ENCODE assay signal across 17 cellular contexts in genomic region chr16:84883301-84883700, GRCh38.
A peak's percentile ranks its signal among the peaks of the same experiment; 100 is the strongest.
DNase-seq lines count a peak whose midpoint lies in the region; ATAC-seq and TF ChIP-seq lines count a peak whose summit lies in the region.
"Had no signal": no experiment of that assay in that cellular context is flagged by ENCODE, and none has a peak within 500 bp of the region (broad histone marks: within the 10 kb centered on the region; RNA-seq: fewer than 3 reads in every experiment).

No MANE protein-coding gene starts in this region.

- intact Hi-C loops in uterus (cut with DNase I; ENCODE audit: low total_unique reads) = no loop called here

- ATAC-seq in GM19023 (IDR thresholded peaks at IDR 0.05; ENCODE audit: unreplicated experiment) = no peak

- TF ChIP-seq CTCF in HFFc6 (IDR thresholded peaks at IDR 0.05) (no peak), fibroblast of mammary gland (conservative IDR thresholded peaks at IDR 0.05; ENCODE audit: control insufficient read depth, insufficient read depth, low read depth, low read length) (no peak), uterus (IDR thresholded peaks at IDR 0.05) (no peak)

- no peaks in the 10 kb centered on the region for H3K4me1 ChIP-seq in uterus

- H3K9me3 Mint-ChIP-seq in HFFc6 = no peaks in the 10 kb centered on the region; the same call in 1 of the 2 replicates
- H3K9me3 Mint-ChIP-seq: activated naive CD8-positive, alpha-beta T cell treated with anti-CD3 and anti-CD28 coated beads, Interleukin-2, amount 10 ng/mL, durations not matched to agents 7 days and 5 days had no signal

- no peaks in the 10 kb centered on the region for H3K36me3 ChIP-seq in uterus

- no peaks in the 10 kb centered on the region for H3K9me3 ChIP-seq in uterus

- DNase-seq in HFFc6 (no peak), fibroblast of mammary gland (ENCODE audit: low read depth) (peak; percentile 84), myocyte (ENCODE audit: low read depth) (peak; percentile 14), uterus (peak in 1 of 2 donors; percentile 57), NCI-H2081 (lab: John Stamatoyannopoulos, UW) (no peak), NCI-H2196 (lab: John Stamatoyannopoulos, UW; ENCODE audit: unreplicated experiment) (no peak)
- DNase-seq: activated CD4-positive, alpha-beta T cell treated with anti-CD3 and anti-CD28 coated beads, Interleukin-2, amount 50 U/mL, for 1 hour; activated naive CD8-positive, alpha-beta T cell treated with anti-CD3 and anti-CD28 coated beads, Interleukin-2, amount 10 ng/mL, durations not matched to agents 7 days and 5 days; activated T-cell treated with anti-CD3 and anti-CD28 coated beads, Interleukin-2, amount 50 U/mL, for 1 hour; CD4-positive, CD25-positive, alpha-beta regulatory T cell; glutamatergic neuron; NCI-H1694 treated with DMSO at 0.1 percent for 48 hours; NCI-H510A; retina; stimulated activated CD4-positive, alpha-beta T cell treated with anti-CD3 and anti-CD28 coated beads, Interleukin-4, amount 100 ng/mL, for 4 hours had no signal

- peak overlapping the region; percentile 48 to 55 for H3K27ac ChIP-seq in uterus
- H3K27ac ChIP-seq: SK-N-MC had no signal

- no peaks in the 10 kb centered on the region for H3K27me3 ChIP-seq in uterus

- peaks cover 53% of the 10 kb centered on the region for H3K4me1 Mint-ChIP-seq in HFFc6 (ENCODE audit: low read depth)
- H3K4me1 Mint-ChIP-seq: activated naive CD8-positive, alpha-beta T cell treated with anti-CD3 and anti-CD28 coated beads, Interleukin-2, amount 10 ng/mL, durations not matched to agents 7 days and 5 days had no signal

- no peak overlapping the region for H3K4me3 ChIP-seq in fibroblast of mammary gland (ENCODE audit: control insufficient read depth, low read depth, low read length)
- H3K4me3 ChIP-seq in uterus = no peak overlapping the region
- H3K4me3 ChIP-seq: SK-N-MC had no signal

- no peak overlapping the region for H3K4me3 Mint-ChIP-seq in HFFc6
- H3K4me3 Mint-ChIP-seq: activated naive CD8-positive, alpha-beta T cell treated with anti-CD3 and anti-CD28 coated beads, Interleukin-2, amount 10 ng/mL, durations not matched to agents 7 days and 5 days; CD4-positive, CD25-positive, alpha-beta regulatory T cell had no signal

- peaks cover 23% of the 10 kb centered on the region for H3K36me3 Mint-ChIP-seq in HFFc6 (ENCODE audit: low read depth)
- H3K36me3 Mint-ChIP-seq: activated naive CD8-positive, alpha-beta T cell treated with anti-CD3 and anti-CD28 coated beads, Interleukin-2, amount 10 ng/mL, durations not matched to agents 7 days and 5 days; CD4-positive, CD25-positive, alpha-beta regulatory T cell had no signal

- peak overlapping the region; percentile 57 for H3K27ac Mint-ChIP-seq in HFFc6
- H3K27ac Mint-ChIP-seq: activated naive CD8-positive, alpha-beta T cell treated with anti-CD3 and anti-CD28 coated beads, Interleukin-2, amount 10 ng/mL, durations not matched to agents 7 days and 5 days; CD4-positive, CD25-positive, alpha-beta regulatory T cell had no signal

- no peak for TF ChIP-seq POLR2A in uterus (IDR thresholded peaks at IDR 0.05)

- H3K27me3 Mint-ChIP-seq in HFFc6 (ENCODE audit: insufficient read depth) = no peaks in the 10 kb centered on the region; the same call in none of the 2 replicates

Comparison
In these comparisons a context has a peak if more than half of its experiments do, and no peak if none do; other contexts are left out.
1. DNase-seq: peak in fibroblast of mammary gland (single experiment) and myocyte (single experiment); none in HFFc6 (single experiment), NCI-H2081 (0 of 2) and NCI-H2196 (single experiment).